ENCODE assay signal across 15 cellular contexts in genomic region chr19:4431808-4432674, GRCh38. TPM values are rescaled to one million over a fixed set of nuclear protein-coding genes. Genes with fewer than 3 reads are reported as not detected.
DNase-seq lines count a peak whose midpoint lies in the region; ATAC-seq and TF ChIP-seq lines count a peak whose summit lies in the region.
"Had no signal": no experiment of that assay in that cellular context is flagged by ENCODE, and none has a peak within 500 bp of the region (broad histone marks: within the 10 kb centered on the region; RNA-seq: fewer than 3 reads in every experiment).

No MANE protein-coding gene starts in this region.

- peaks cover 0 to 28% of the 10 kb centered on the region in 2 donors for H3K4me1 ChIP-seq in left lung
- H3K4me1 ChIP-seq: HAP-1 had no signal

- H3K27ac ChIP-seq in left lung = peak overlapping the region in 1 of 2 donors; percentile 69
- H3K27ac ChIP-seq: ovary had no signal

- H3K36me3 ChIP-seq in left lung = peaks cover 0 to 73% of the 10 kb centered on the region in 2 donors
- H3K36me3 ChIP-seq: ovary had no signal

- intact Hi-C loops in left lung (cut with DNase I) = no loop called here

- no peaks in the 10 kb centered on the region for H3K9me3 ChIP-seq in left lung
- H3K9me3 ChIP-seq: HAP-1, ovary had no signal

- ATAC-seq in GM21529 (IDR thresholded peaks at IDR 0.05; ENCODE audit: unreplicated experiment) = peak; percentile 47
- ATAC-seq in left lung = peak; percentile 62
- no peak for ATAC-seq in GM18511 (IDR thresholded peaks at IDR 0.05; ENCODE audit: unreplicated experiment)

- TF ChIP-seq CTCF in left lung (IDR thresholded peaks at IDR 0.05) = no peak

- no peak overlapping the region for H3K4me3 ChIP-seq in left lung
- H3K4me3 ChIP-seq: HAP-1, ovary had no signal

- DNase-seq in CD1c-positive myeloid dendritic cell (ENCODE audit: extremely low spot score) (peak; percentile 97), SKM-1 treated with dmso at 0.1 percent for 144 hours (lab: John Stamatoyannopoulos, UW; ENCODE audit: unreplicated experiment) (peak; percentile 77), left lung (no peak), COLO829 (ENCODE audit: low spot score) (no peak), NCI-H187 (lab: John Stamatoyannopoulos, UW) (no peak)
- no peak for DNase-seq in stimulated activated CD4-positive, alpha-beta T cell treated with anti-CD3 and anti-CD28 coated beads, Interleukin-1b, Interleukin-23, amount 100 ng/mL, for 48 hours
- DNase-seq: activated T-cell treated with anti-CD3 and anti-CD28 coated beads, Interleukin-2, amount 50 U/mL, for 1 hour; effector CD4-positive, alpha-beta T cell; SHP77 treated with DMSO at 0.1 percent for 48 hours; stimulated activated CD4-positive, alpha-beta T cell treated with anti-CD3 and anti-CD28 coated beads, Interleukin-2, amount 100 ng/mL, for 24 hours; stimulated activated naive CD4-positive, alpha-beta T cell had no signal

- no peaks in the 10 kb centered on the region for H3K27me3 ChIP-seq in left lung
- H3K27me3 ChIP-seq: ovary had no signal

RNA-seq across cellular contexts. Expression of gene UBXN6, which starts 25.6 kb away (rescaled TPM):
- total RNA-seq in left lung = 10 to 100 TPM; 86.0 to 89.5 TPM

RNA-seq across cellular contexts. Expression of gene CHAF1A, which starts 29.6 kb away (rescaled TPM):
- total RNA-seq in left lung = 10 to 100 TPM; 15.6 to 24.1 TPM

RNA-seq across cellular contexts. Expression of gene SH3GL1, which starts 31.7 kb away (rescaled TPM):
- 10 to 100 TPM; 64.6 to 71.8 TPM for total RNA-seq in left lung

RNA-seq across cellular contexts. Expression of gene HDGFL2, which starts 40.1 kb away (rescaled TPM):
- total RNA-seq in left lung = 10 to 100 TPM; 30.9 to 36.6 TPM

Comparison
In these comparisons a context has a peak if more than half of its experiments do, and no peak if none do; other contexts are left out.
1. DNase-seq: peak in CD1c-positive myeloid dendritic cell (single experiment) and SKM-1 treated with dmso at 0.1 percent for 144 hours (single experiment); none in left lung (0 of 2), COLO829 (single experiment), NCI-H187 (0 of 2) and stimulated activated CD4-positive, alpha-beta T cell treated with anti-CD3 and anti-CD28 coated beads, Interleukin-1b, Interleukin-23, amount 100 ng/mL, for 48 hours (single experiment).